Comparison of ENCODE assay signal across 11 cellular contexts in the genomic region with DNA sequence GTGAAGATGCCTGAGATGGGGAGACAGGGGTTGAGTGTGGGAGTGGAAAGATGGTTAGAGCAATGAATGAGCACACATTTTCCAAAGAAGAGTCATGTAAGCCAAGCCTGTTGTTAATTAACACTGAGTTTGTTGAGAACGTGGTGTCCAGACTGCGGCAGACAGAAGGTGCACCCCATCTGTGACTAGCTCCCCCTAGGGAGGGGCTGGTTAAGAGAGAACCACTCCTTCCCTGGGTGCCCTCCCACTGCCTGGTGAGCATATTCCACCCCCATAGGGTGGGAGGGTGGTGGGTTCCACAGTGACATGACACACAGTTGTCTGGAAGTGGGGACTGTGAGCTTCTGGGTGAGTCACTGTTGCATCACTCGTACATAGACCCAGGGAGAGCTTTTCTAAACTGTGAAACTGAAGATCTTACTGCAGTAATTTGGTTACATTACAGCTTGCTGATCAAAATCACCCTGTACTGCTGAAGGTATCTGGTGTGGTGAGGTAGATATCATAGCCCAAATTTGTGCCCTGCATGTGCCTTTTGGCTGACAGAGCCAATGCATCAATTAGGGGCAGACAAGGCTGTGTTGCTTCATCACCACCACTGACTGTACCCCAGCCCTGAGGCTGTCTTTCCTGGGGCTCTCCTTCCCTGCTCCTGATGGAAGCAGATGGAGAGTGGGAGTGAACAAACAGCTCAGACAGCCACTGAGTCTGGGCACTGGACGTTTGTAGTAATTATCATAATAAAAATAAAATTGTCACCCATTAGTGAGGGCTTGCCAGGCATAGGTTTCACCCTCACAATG.
A peak's percentile ranks its signal among the peaks of the same experiment; 100 is the strongest.
DNase-seq lines count a peak whose midpoint lies in the region; TF ChIP-seq lines count a peak whose summit lies in the region.
"Had no signal": no experiment of that assay in that cellular context is flagged by ENCODE, and none has a peak within 500 bp of the region (broad histone marks: within the 10 kb centered on the region; RNA-seq: fewer than 3 reads in every experiment).

No MANE protein-coding gene starts in this region.

- no peaks in the 10 kb centered on the region for H3K9me3 Mint-ChIP-seq in nephron progenitor cell

- no peak for TF ChIP-seq CTCF in nephron progenitor cell (IDR thresholded peaks at IDR 0.05)

- peak overlapping the region; percentile 50 for H3K9ac ChIP-seq in adipocyte (ENCODE audit: low read length)
- H3K9ac ChIP-seq: parathyroid adenoma had no signal

- peaks cover 25% of the 10 kb centered on the region for H3K4me1 ChIP-seq in adipocyte (ENCODE audit: control insufficient read depth, insufficient read depth, low read length)
- H3K4me1 ChIP-seq: parathyroid adenoma, Peyer's patch had no signal

- no peak overlapping the region for H3K4me3 Mint-ChIP-seq in nephron progenitor cell

- H3K27me3 Mint-ChIP-seq in nephron progenitor cell (ENCODE audit: low read depth, poor library complexity), result peaks cover 12% of the 10 kb centered on the region

- no peaks in the 10 kb centered on the region for H3K9me3 ChIP-seq in adipocyte (ENCODE audit: control insufficient read depth, low read length)
- H3K9me3 ChIP-seq: Peyer's patch had no signal

- no peaks in the 10 kb centered on the region for H3K27me3 ChIP-seq in adipocyte (replicated peaks; ENCODE audit: control insufficient read depth, insufficient read depth, low read length)
- H3K27me3 ChIP-seq: Peyer's patch had no signal

- in situ Hi-C loops in G401 (cut with HindIII; ENCODE audit: low sequenced_read_pairs), result no loop called here

- no peaks in the 10 kb centered on the region for H3K36me3 Mint-ChIP-seq in nephron progenitor cell (ENCODE audit: low read depth)

- no peak overlapping the region for H3K27ac Mint-ChIP-seq in nephron progenitor cell

- H3K4me3 ChIP-seq in adipocyte (ENCODE audit: low read length), result peak overlapping the region; percentile 21
- H3K4me3 ChIP-seq: Peyer's patch had no signal

- H3K4me1 Mint-ChIP-seq in nephron progenitor cell, result no peaks in the 10 kb centered on the region

- peak; percentile 42 for DNase-seq in stimulated activated naive CD4-positive, alpha-beta T cell treated with Interleukin-2 at 50 U/mL for 16 hours (lab: John Stamatoyannopoulos, UW)
- DNase-seq in stimulated activated naive CD4-positive, alpha-beta T cell (lab: John Stamatoyannopoulos, UW), result no peak
- peak; percentile 64 for DNase-seq in adipocyte (ENCODE audit: low read depth)
- peak; percentile 41 for DNase-seq in non-pigmented ciliary epithelial cell (ENCODE audit: low read depth)
- no peak for DNase-seq in G401 (ENCODE audit: low spot score)
- DNase-seq in nephron progenitor cell, result no peak
- DNase-seq in Kasumi-1 (lab: John Stamatoyannopoulos, UW), result no peak
- DNase-seq in NCI-H1048 (lab: John Stamatoyannopoulos, UW), result no peak
- DNase-seq: DND-41, Peyer's patch had no signal

- H3K36me3 ChIP-seq in adipocyte (ENCODE audit: control insufficient read depth, insufficient read depth, low read length, severe bottlenecking), result no peaks in the 10 kb centered on the region
- H3K36me3 ChIP-seq: Peyer's patch had no signal

Comparison
In these comparisons a context has a peak if more than half of its experiments do, and no peak if none do; other contexts are left out.
1. DNase-seq: peak in stimulated activated naive CD4-positive, alpha-beta T cell treated with Interleukin-2 at 50 U/mL for 16 hours (single experiment), adipocyte (single experiment) and non-pigmented ciliary epithelial cell (single experiment); none in stimulated activated naive CD4-positive, alpha-beta T cell (0 of 6), G401 (single experiment), nephron progenitor cell (single experiment), Kasumi-1 (0 of 2) and NCI-H1048 (single experiment).